Comparison of ENCODE assay signal across 1 cellular context in genomic region chr3:122427857-122428471, GRCh38.
A peak's percentile ranks its signal among the peaks of the same experiment; 100 is the strongest.
TF ChIP-seq lines count a peak whose summit lies in the region.

No MANE protein-coding gene starts in this region.

TF ChIP-seq in K562, 482 proteins besides CTCF, POLR2A, EP300 and RAD21:
- peak; percentile 52 for TF ChIP-seq ZNF316 (IDR thresholded peaks at IDR 0.05)
- 0 out of 2 replicates have a peak, but pooled peaks have one; percentile 9 for TF ChIP-seq C11orf30 (IDR thresholded peaks at IDR 0.05; ENCODE audit: low read depth)
- TF ChIP-seq ILK (tag; IDR thresholded peaks at IDR 0.05; ENCODE audit: borderline replicate concordance, low read depth): no peak
